Comparison of ENCODE assay signal across 15 cellular contexts in genomic region chr13:43005460-43006236, GRCh38. TPM values are rescaled to one million over a fixed set of nuclear protein-coding genes. Genes with fewer than 3 reads are reported as not detected.
DNase-seq lines count a peak whose midpoint lies in the region; ATAC-seq, FAIRE-seq and TF ChIP-seq lines count a peak whose summit lies in the region.
"Had no signal": no experiment of that assay in that cellular context is flagged by ENCODE, and none has a peak within 500 bp of the region (broad histone marks: within the 10 kb centered on the region; RNA-seq: fewer than 3 reads in every experiment).

No MANE protein-coding gene starts in this region.

- TF ChIP-seq CTCF in K562 (IDR thresholded peaks at IDR 0.05 in 2 of 3, conservative IDR thresholded peaks at IDR 0.05 in 1 of 3; ENCODE audit: insufficient read depth in 2 of 3, low read depth in 1 of 3, low read length in 3 of 3): no peak
- no peak for TF ChIP-seq CTCF in testis (IDR thresholded peaks at IDR 0.05)

- no TSS peak for BruUV-seq in K562 (replicated peaks; lab: Mats Ljungman, UMichigan)

- 3% methylated on average over 3 of the region's 3 CpGs for WGBS in K562 (ENCODE audit: insufficient coverage, low coverage, missing lambda C conversion rate)
- WGBS in testis, 2 donors: 92 to 95% methylated on average over 3 of the region's 3 CpGs

- no peak overlapping the region for H3K9ac ChIP-seq in K562 (ENCODE audit: insufficient read depth in 1 of 2, low read depth in 2 of 2, low read length in 2 of 2)

- in situ Hi-C loops in K562 (cut with MboI): no loop called here

- H3K79me2 ChIP-seq in K562 (ENCODE audit: control insufficient read depth, insufficient read depth, low read length): no peaks in the 10 kb centered on the region

- CTCF ChIA-PET in K562 (lab: Yijun Ruan, JAX; ENCODE audit: low intra/inter-chr PET ratio): no interaction called here

- H3K4me1 ChIP-seq in K562 (replicated peaks in 1 of 2; ENCODE audit: control insufficient read depth in 2 of 2, insufficient read depth in 2 of 2, low read length in 2 of 2) (no peaks in the 10 kb centered on the region), testis (peaks cover 12% of the 10 kb centered on the region)

- no peak overlapping the region for H3K4me2 ChIP-seq in K562 (ENCODE audit: insufficient read depth, low read length)

- H3K27me3 ChIP-seq in K562 (ENCODE audit: control insufficient read depth in 2 of 2, insufficient read depth in 2 of 2, low read length in 2 of 2): no peaks in the 10 kb centered on the region
- H3K27me3 ChIP-seq in testis: no peaks in the 10 kb centered on the region

- H3K36me3 ChIP-seq in K562 (ENCODE audit: control insufficient read depth, insufficient read depth, low read length): no peaks in the 10 kb centered on the region
- H3K36me3 ChIP-seq in testis (ENCODE audit: low read depth, missing control alignments): no peaks in the 10 kb centered on the region
- H3K36me3 ChIP-seq: left ventricle myocardium inferior had no signal

- intact Hi-C loops in K562 (cut with micrococcal nuclease) (no loop called here), testis (cut with DNase I; ENCODE audit: low total_unique reads) (no loop called here)

- POLR2A ChIA-PET in K562 (lab: Yijun Ruan, JAX): no interaction called here

- TF ChIP-seq POLR2A in K562 (conservative IDR thresholded peaks at IDR 0.05): no peak
- TF ChIP-seq POLR2A in testis (IDR thresholded peaks at IDR 0.05): no peak

- H3K27ac ChIP-seq in K562 (ENCODE audit: extremely low read depth, low read depth, low read length) (no peak overlapping the region), testis (peak overlapping the region; percentile 12 to 65)
- H3K27ac ChIP-seq: left ventricle myocardium inferior had no signal

- no peak for TF ChIP-seq EP300 in K562 (IDR thresholded peaks at IDR 0.05; ENCODE audit: low read length)

- peak; percentile 60 for DNase-seq in LHCN-M2 (ENCODE audit: low read depth)
- no peak for DNase-seq in K562 (ENCODE audit: extremely low read depth in 1 of 4, low spot score in 3 of 4)
- peak; percentile 72 for DNase-seq in fibroblast of the conjunctiva (ENCODE audit: low read depth)
- DNase-seq in testis: no peak
- DNase-seq in activated gamma-delta T cell (lab: John Stamatoyannopoulos, UW): no peak
- no peak for DNase-seq in NCI-H2029 (lab: John Stamatoyannopoulos, UW)
- DNase-seq: activated CD4-positive, alpha-beta memory T cell treated with anti-CD3 and anti-CD28 coated beads for 36 hours; aorta; CD8-positive, alpha-beta T cell; left ventricle myocardium inferior; NCI-H748 treated with DMSO at 0.1 percent for 48 hours; stimulated activated naive CD8-positive, alpha-beta T cell treated with anti-CD3 and anti-CD28 coated beads, Interleukin-15, amount 100 ng/mL, for 72 hours had no signal

- no peaks in the 10 kb centered on the region for H4K20me1 ChIP-seq in K562 (replicated peaks; ENCODE audit: control insufficient read depth, insufficient read depth, low read length)

- H3K4me3 ChIP-seq in K562 (no peak overlapping the region), testis (no peak overlapping the region)
- H3K4me3 ChIP-seq: left ventricle myocardium inferior, skin epidermis had no signal

- TF ChIP-seq RAD21 in K562 (CRISPR knock-in tag; conservative IDR thresholded peaks at IDR 0.05 in 1 of 2, IDR thresholded peaks at IDR 0.05 in 1 of 2): no peak

- FAIRE-seq in K562 (lab: Jason Lieb, UNC): no peak
- FAIRE-seq: G401.6 had no signal

- ATAC-seq in K562: no peak
- no peak for ATAC-seq in GM21390 (IDR thresholded peaks at IDR 0.05; ENCODE audit: unreplicated experiment)
- ATAC-seq: CD8-positive, alpha-beta T cell; stimulated activated naive CD8-positive, alpha-beta T cell treated with anti-CD3 and anti-CD28 coated beads, Interleukin-15, amount 100 ng/mL, for 72 hours had no signal

- H3K9me3 ChIP-seq in K562 (replicated peaks; ENCODE audit: control insufficient read depth, insufficient read depth, low read depth, low read length) (no peaks in the 10 kb centered on the region), testis (no peaks in the 10 kb centered on the region)
- H3K9me3 ChIP-seq: left ventricle myocardium inferior had no signal

- H2AFZ ChIP-seq in K562 (ENCODE audit: low read depth, low read length): no peak overlapping the region

- H3K9me1 ChIP-seq in K562 (ENCODE audit: control insufficient read depth, insufficient read depth, low read length): no peaks in the 10 kb centered on the region

TF ChIP-seq in K562, 482 proteins besides CTCF, POLR2A, EP300 and RAD21:
- TF ChIP-seq CEBPB (tag; IDR thresholded peaks at IDR 0.05): peak; percentile 65
- TF ChIP-seq BACH1 (tag; IDR thresholded peaks at IDR 0.05): no peak
- no peak for TF ChIP-seq PRMT5 (CRISPR knock-in tag; IDR thresholded peaks at IDR 0.05)
- TF ChIP-seq SNAPC5 (CRISPR knock-in tag; IDR thresholded peaks at IDR 0.05): no peak
- TF ChIP-seq RBBP5 (IDR thresholded peaks at IDR 0.05; ENCODE audit: borderline replicate concordance, insufficient read depth, low read length, poor library complexity, severe bottlenecking): no peak
- no peak for TF ChIP-seq GATAD2B (IDR thresholded peaks at IDR 0.05; ENCODE audit: borderline replicate concordance)
- TF ChIP-seq PCBP2 (IDR thresholded peaks at IDR 0.05; ENCODE audit: low read depth, low read length, poor library complexity, severe bottlenecking): no peak
- no peak for TF ChIP-seq ARNT (IDR thresholded peaks at IDR 0.05)
- TF ChIP-seq POLR2AphosphoS2 (IDR thresholded peaks at IDR 0.05; ENCODE audit: low read length): no peak
- no peak for TF ChIP-seq CEBPG (CRISPR knock-in tag; IDR thresholded peaks at IDR 0.05)
- peak in 1 of 2 experiments; percentile 81; a peak in 2 of 4 replicates for TF ChIP-seq CEBPG (tag; conservative IDR thresholded peaks at IDR 0.05 in 1 of 2, IDR thresholded peaks at IDR 0.05 in 1 of 2)
- no peak for TF ChIP-seq ZNF589 (CRISPR knock-in tag; IDR thresholded peaks at IDR 0.05; ENCODE audit: low read depth)
- no peak for TF ChIP-seq FOXA3 (CRISPR knock-in tag; conservative IDR thresholded peaks at IDR 0.05 in 1 of 2, IDR thresholded peaks at IDR 0.05 in 1 of 2)

RNA-seq across cellular contexts. Expression of gene EPSTI1, which starts 13.6 kb away (rescaled TPM):
- total RNA-seq in LHCN-M2 (2014; rRNA removed) (2.3 and 6.3 TPM in 2 replicates), K562 (2014; rRNA removed) (not detected in 2 replicates), K562 (2014; rRNA removed; fragmentation: Illumina TruSeq; extraction: Trizol) (0.18 TPM in 1 of 2 replicates, not detected in the other), K562 (2015; rRNA removed; fragmentation: Illumina TruSeq; extraction: Trizol) (not detected in 2 replicates), K562 (2021) (not detected in 2 replicates), testis (10 to 100 TPM in 1 of 2 donors, 1 to 10 TPM in 1; 9.6 to 12.5 TPM)
- polyA plus RNA-seq in LHCN-M2 (2012): 2.1 TPM
- total RNA-seq in K562 (2011; cell fraction: chromatin; rRNA removed; ENCODE audit: low replicate concordance): 0.23 TPM in 1 of 2 replicates, not detected in the other
- 0.26 TPM in 1 of 2 replicates, not detected in the other for total RNA-seq in K562 (2011; cell fraction: nucleolus; rRNA removed)
- total RNA-seq in K562 (2011; cell fraction: nucleoplasm; rRNA removed): 0.22 TPM in 1 of 2 replicates, not detected in the other
- polyA plus RNA-seq in K562 (2011; rRNA removed) (0.15 and 1.0 TPM in 2 replicates), K562 (2014; fragmentation: Illumina TruSeq; extraction: Trizol) (not detected in 2 replicates), K562 (2014; fragmentation: Nextera tagmentation; extraction: Ambion mirVana) (not detected), K562 (2014; rRNA removed) (not detected in 2 replicates), testis (ENCODE audit: insufficient read depth, low read depth, low replicate concordance) (11.4 TPM)
- 0.04 and 0.57 TPM in 2 replicates for polyA plus RNA-seq in K562 (2011; cell fraction: cytosol; rRNA removed)
- polyA plus RNA-seq in K562 (2011; cell fraction: nucleus; rRNA removed): 0.06 and 0.20 TPM in 2 replicates
- 0.10 and 0.21 TPM in 2 replicates for polyA plus RNA-seq in K562 (2012)
- polyA minus RNA-seq in K562 (2011; rRNA and poly(A)+ RNA removed): 0.09 and 0.56 TPM in 2 replicates
- 1.3 TPM in 1 of 2 replicates, not detected in the other for polyA minus RNA-seq in K562 (2011; cell fraction: cytosol; rRNA and poly(A)+ RNA removed)
- polyA minus RNA-seq in K562 (2011; cell fraction: nucleus; rRNA and poly(A)+ RNA removed): 0.13 TPM in 1 of 2 replicates, not detected in the other

RNA-seq across cellular contexts. Expression of gene DNAJC15, which starts 17.7 kb away (rescaled TPM):
- total RNA-seq in LHCN-M2 (2014; rRNA removed) (7.2 and 9.8 TPM in 2 replicates), K562 (2014; rRNA removed) (0.94 and 1.5 TPM in 2 replicates), K562 (2014; rRNA removed; fragmentation: Illumina TruSeq; extraction: Trizol) (0.47 and 0.61 TPM in 2 replicates), K562 (2015; rRNA removed; fragmentation: Illumina TruSeq; extraction: Trizol) (0.51 and 0.68 TPM in 2 replicates), K562 (2021) (1.0 and 1.3 TPM in 2 replicates), testis (10 to 100 TPM; 11.8 to 17.2 TPM)
- 25.4 TPM for polyA plus RNA-seq in LHCN-M2 (2012)
- total RNA-seq in K562 (2011; cell fraction: chromatin; rRNA removed; ENCODE audit: low replicate concordance): 0.60 and 0.65 TPM in 2 replicates
- total RNA-seq in K562 (2011; cell fraction: nucleolus; rRNA removed): 0.17 and 0.39 TPM in 2 replicates
- total RNA-seq in K562 (2011; cell fraction: nucleoplasm; rRNA removed): 0.81 and 1.4 TPM in 2 replicates
- polyA plus RNA-seq in K562 (2011; rRNA removed) (0.14 and 1.9 TPM in 2 replicates), K562 (2014; fragmentation: Illumina TruSeq; extraction: Trizol) (0.64 and 0.78 TPM in 2 replicates), K562 (2014; fragmentation: Nextera tagmentation; extraction: Ambion mirVana) (1 to 10 TPM; 3.6 to 3.8 TPM), K562 (2014; rRNA removed) (0.99 and 1.1 TPM in 2 replicates), testis (ENCODE audit: insufficient read depth, low read depth, low replicate concordance) (49.8 TPM)
- polyA plus RNA-seq in K562 (2011; cell fraction: cytosol; rRNA removed): 0.43 and 1.2 TPM in 2 replicates
- 0.44 and 0.58 TPM in 2 replicates for polyA plus RNA-seq in K562 (2011; cell fraction: nucleus; rRNA removed)
- 2.4 and 2.7 TPM in 2 replicates for polyA plus RNA-seq in K562 (2012)
- 0.04 and 0.06 TPM in 2 replicates for polyA minus RNA-seq in K562 (2011; rRNA and poly(A)+ RNA removed)
- polyA minus RNA-seq in K562 (2011; cell fraction: cytosol; rRNA and poly(A)+ RNA removed): 1.2 TPM in 1 of 2 replicates, not detected in the other
- polyA minus RNA-seq in K562 (2011; cell fraction: nucleus; rRNA and poly(A)+ RNA removed): 0.13 and 0.33 TPM in 2 replicates

Comparison
In these comparisons a context has a peak if more than half of its experiments do, and no peak if none do; other contexts are left out.
1. DNase-seq: peak in LHCN-M2 (single experiment) and fibroblast of the conjunctiva (single experiment); none in K562 (0 of 4), testis (single experiment), activated gamma-delta T cell (single experiment) and NCI-H2029 (single experiment).